Comparison of ENCODE assay signal across 8 cellular contexts in the genomic region with DNA sequence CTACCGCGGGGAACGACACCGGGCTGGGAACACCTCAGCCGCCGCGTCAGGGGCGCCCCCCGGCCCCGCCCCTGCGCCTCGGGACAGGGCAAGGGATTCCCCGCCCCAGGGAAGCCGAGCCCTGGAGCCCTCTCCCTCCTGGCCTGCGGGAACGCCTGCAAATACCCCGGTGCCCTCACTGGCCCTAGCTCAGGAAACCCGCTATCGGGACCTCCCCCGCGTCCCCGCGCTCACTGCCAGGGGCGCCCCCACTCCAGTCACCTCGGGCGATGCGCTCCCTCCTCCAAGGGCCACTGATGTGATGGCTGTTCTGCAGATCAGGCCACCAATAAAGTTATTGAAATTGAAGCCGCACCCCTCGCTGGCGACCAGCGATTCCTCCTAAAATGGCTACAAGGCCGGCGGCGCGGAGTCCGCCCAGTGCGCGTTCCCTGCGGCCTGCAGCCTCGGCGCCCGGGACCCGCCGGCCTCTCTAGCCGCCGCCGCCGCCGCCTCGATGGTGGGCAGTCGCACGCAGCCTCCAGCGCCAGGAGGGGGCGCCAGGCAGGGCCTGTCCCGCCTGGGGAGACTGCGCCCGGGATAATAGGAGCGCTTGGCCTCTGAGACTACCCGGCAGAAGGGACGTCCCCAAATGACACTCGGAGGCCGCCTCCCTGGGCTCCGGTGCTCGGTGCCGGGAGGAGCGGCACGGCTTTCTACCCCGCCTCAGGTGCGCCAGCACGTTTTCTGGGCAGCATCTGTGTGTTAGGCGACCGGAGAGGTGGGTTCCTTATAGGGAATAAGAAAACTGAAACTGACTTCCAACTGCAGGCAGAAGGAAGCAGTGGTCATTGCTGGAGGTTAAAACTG. TPM values are rescaled to one million over a fixed set of nuclear protein-coding genes. Genes with fewer than 3 reads are reported as not detected.
DNase-seq lines count a peak whose midpoint lies in the region; ATAC-seq, FAIRE-seq and TF ChIP-seq lines count a peak whose summit lies in the region.

A gene with protein sequence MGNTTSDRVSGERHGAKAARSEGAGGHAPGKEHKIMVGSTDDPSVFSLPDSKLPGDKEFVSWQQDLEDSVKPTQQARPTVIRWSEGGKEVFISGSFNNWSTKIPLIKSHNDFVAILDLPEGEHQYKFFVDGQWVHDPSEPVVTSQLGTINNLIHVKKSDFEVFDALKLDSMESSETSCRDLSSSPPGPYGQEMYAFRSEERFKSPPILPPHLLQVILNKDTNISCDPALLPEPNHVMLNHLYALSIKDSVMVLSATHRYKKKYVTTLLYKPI (minus strand): TSS at position 303 of the 849 bp plus-strand sequence. CDS start 326 bp downstream, outside the sequence.

- peak; percentile 84 for ATAC-seq in GM19351 (IDR thresholded peaks at IDR 0.05; ENCODE audit: unreplicated experiment)
- peak; percentile 85 for ATAC-seq in HG03520 (IDR thresholded peaks at IDR 0.05; ENCODE audit: unreplicated experiment)
- ATAC-seq in HepG2, result peak; percentile 93

- in situ Hi-C loops in HepG2 (cut with HindIII; ENCODE audit: extremely low pct_ligation_motif_present, low pct_unique_long_range_greater_than_20kb), result loop anchor here (5.0 kb wide), 1 partner anchor 70 kb away; a partner anchor contains a TSS

- peak within 1 kb of the TSS; percentile 87 for H3K4me3 Mint-ChIP-seq in dendritic cell treated with granulocyte-macrophage colony-stimulating factor and Interleukin-4, amounts not matched to agents 40 ng/mL and 50 ng/mL, for 4 days

- peak in 1 of 2 experiments; percentile 35; a peak in 1 of 4 replicates for TF ChIP-seq EP300 in HepG2 (IDR thresholded peaks at IDR 0.05; ENCODE audit: low read depth in 2 of 2, low read length in 2 of 2)
- TF ChIP-seq EP300 in HepG2 (CRISPR knock-in tag; IDR thresholded peaks at IDR 0.05; ENCODE audit: borderline replicate concordance), result peak; percentile 34; the same call in 1 of the 2 replicates

- H3K4me2 ChIP-seq in HepG2 (ENCODE audit: low read depth, low read length), result peak within 1 kb of the TSS; percentile 90

- H3K27ac Mint-ChIP-seq in dendritic cell treated with granulocyte-macrophage colony-stimulating factor and Interleukin-4, amounts not matched to agents 40 ng/mL and 50 ng/mL, for 4 days, result peak within 1 kb of the TSS; percentile 96

- peak; percentile 92 for TF ChIP-seq CTCF in HepG2 (CRISPR knock-in tag; IDR thresholded peaks at IDR 0.05)

- no peaks in the 10 kb centered on the region for H3K9me3 Mint-ChIP-seq in dendritic cell treated with granulocyte-macrophage colony-stimulating factor and Interleukin-4, amounts not matched to agents 40 ng/mL and 50 ng/mL, for 4 days

- H3K36me3 Mint-ChIP-seq in dendritic cell treated with granulocyte-macrophage colony-stimulating factor and Interleukin-4, amounts not matched to agents 40 ng/mL and 50 ng/mL, for 4 days (ENCODE audit: low read depth), result peaks cover 28% of the 10 kb centered on the region

- H3K4me3 ChIP-seq in HepG2 (replicated peaks in 1 of 3; ENCODE audit: insufficient read depth in 1 of 3, low read depth in 2 of 3, low read length in 3 of 3), result peak within 1 kb of the TSS; percentile 85 to 99 (median 99)

- peak within 1 kb of the TSS; percentile 94 for H3K9ac ChIP-seq in HepG2 (ENCODE audit: insufficient read depth, low read depth, low read length)

- H3K27ac ChIP-seq in HepG2 (ENCODE audit: extremely low read length, insufficient read depth, low read length), result peak within 1 kb of the TSS; percentile 89

- peaks cover 74% of the 10 kb centered on the region for H3K79me2 ChIP-seq in HepG2 (ENCODE audit: insufficient read depth, low read length)

- TF ChIP-seq RAD21 in HepG2 (CRISPR knock-in tag; IDR thresholded peaks at IDR 0.05), result peak; percentile 99

- H3K36me3 ChIP-seq in HepG2 (replicated peaks in 1 of 2; ENCODE audit: control insufficient read depth in 1 of 2, insufficient read depth in 2 of 2, low read length in 2 of 2), result peaks cover 0 to 8% of the 10 kb centered on the region in 2 experiments; a peak in 3 of 5 replicates

- 0% methylated on average over 12 of the region's 72 CpGs for WGBS in HepG2 (ENCODE audit: low lambda C conversion rate)

- FAIRE-seq in HepG2 (lab: Jason Lieb, UNC), result no peak

- no TSS peak for BruUV-seq in HepG2 (replicated peaks; lab: Mats Ljungman, UMichigan)

- CTCF ChIA-PET in HepG2 (lab: Yijun Ruan, JAX; ENCODE audit: low intra/inter-chr PET ratio, low total read pairs), result interaction anchor here (0.9 to 3.4 kb wide), 3 partner anchors 35 to 70 kb away, joined by 3 to 141 read pairs (median 3); a partner anchor contains a TSS

- H3K4me1 Mint-ChIP-seq in dendritic cell treated with granulocyte-macrophage colony-stimulating factor and Interleukin-4, amounts not matched to agents 40 ng/mL and 50 ng/mL, for 4 days (ENCODE audit: low read depth), result peaks cover 34% of the 10 kb centered on the region

- intact Hi-C loops in dendritic cell treated with granulocyte-macrophage colony-stimulating factor and Interleukin-4, amounts not matched to agents 40 ng/mL and 50 ng/mL, for 4 days (cut with micrococcal nuclease), result loop anchor here (1.0 kb wide), 2 partner anchors 53 to 70 kb away; a partner anchor contains a TSS
- intact Hi-C loops in HepG2 (cut with micrococcal nuclease; ENCODE audit: unreplicated experiment), result loop anchor here (1.0 to 2.0 kb wide), 2 partner anchors 42 to 70 kb away; a partner anchor contains a TSS

- DNase-seq in CD1c-positive myeloid dendritic cell (ENCODE audit: extremely low spot score), result peak; percentile 96
- peak; percentile 99 to 100 for DNase-seq in NCI-H526 (lab: John Stamatoyannopoulos, UW)
- DNase-seq in activated CD4-positive, alpha-beta T cell treated with anti-CD3 and anti-CD28 coated beads, Interleukin-2, amount 50 U/mL, for 24 hours (ENCODE audit: low read depth in 1 of 2, low spot score in 1 of 2), result peak; percentile 77 to 85
- peak; percentile 91 for DNase-seq in HepG2 (ENCODE audit: low spot score)
- peak; percentile 87 to 91 for DNase-seq in stimulated activated CD4-positive, alpha-beta T cell treated with anti-CD3 and anti-CD28 coated beads, Interleukin-2, amount 100 ng/mL, for 48 hours

- no peaks in the 10 kb centered on the region for H3K9me3 ChIP-seq in HepG2 (ENCODE audit: low read length)

- no peaks in the 10 kb centered on the region for H3K27me3 Mint-ChIP-seq in dendritic cell treated with granulocyte-macrophage colony-stimulating factor and Interleukin-4, amounts not matched to agents 40 ng/mL and 50 ng/mL, for 4 days

- POLR2A ChIA-PET in HepG2 (lab: Yijun Ruan, JAX), result interaction anchor here (0.6 to 5.8 kb wide), 20 partner anchors 10 to 101 kb away, joined by 3 to 82 read pairs (median 4); a partner anchor contains a TSS

- peaks cover 8% of the 10 kb centered on the region; the same call in 1 of the 2 replicates for H4K20me1 ChIP-seq in HepG2 (ENCODE audit: insufficient read depth, low read length)

- H3K4me1 ChIP-seq in HepG2 (ENCODE audit: insufficient read depth, low read length), result peaks cover 40% of the 10 kb centered on the region

- H2AFZ ChIP-seq in HepG2 (ENCODE audit: low read length), result no peak within 1 kb of the TSS

- peak in 1 of 2 experiments; percentile 59; a peak in 3 of 4 replicates for TF ChIP-seq POLR2A in HepG2 (IDR thresholded peaks at IDR 0.05; ENCODE audit: insufficient read depth in 1 of 2, low read depth in 2 of 2, low read length in 2 of 2)

- H3K27me3 ChIP-seq in HepG2 (ENCODE audit: control insufficient read depth in 1 of 2, insufficient read depth in 2 of 2, low read length in 2 of 2), result peaks cover 0 to 4% of the 10 kb centered on the region in 2 experiments; a peak in 1 of 5 replicates

TF ChIP-seq in HepG2, 621 proteins besides CTCF, POLR2A, EP300 and RAD21 (continues in another document):
- TF ChIP-seq, protein P1, sequence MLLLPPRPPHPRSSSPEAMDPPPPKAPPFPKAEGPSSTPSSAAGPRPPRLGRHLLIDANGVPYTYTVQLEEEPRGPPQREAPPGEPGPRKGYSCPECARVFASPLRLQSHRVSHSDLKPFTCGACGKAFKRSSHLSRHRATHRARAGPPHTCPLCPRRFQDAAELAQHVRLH (CRISPR knock-in tag; IDR thresholded peaks at IDR 0.05; ENCODE audit: borderline replicate concordance, low read depth), result peak; percentile 34; the same call in 1 of the 2 replicates
- peak; percentile 52 for TF ChIP-seq TBL1XR1 (IDR thresholded peaks at IDR 0.05; ENCODE audit: borderline replicate concordance, low read length, partially characterized antibody)
- TF ChIP-seq, protein P2, sequence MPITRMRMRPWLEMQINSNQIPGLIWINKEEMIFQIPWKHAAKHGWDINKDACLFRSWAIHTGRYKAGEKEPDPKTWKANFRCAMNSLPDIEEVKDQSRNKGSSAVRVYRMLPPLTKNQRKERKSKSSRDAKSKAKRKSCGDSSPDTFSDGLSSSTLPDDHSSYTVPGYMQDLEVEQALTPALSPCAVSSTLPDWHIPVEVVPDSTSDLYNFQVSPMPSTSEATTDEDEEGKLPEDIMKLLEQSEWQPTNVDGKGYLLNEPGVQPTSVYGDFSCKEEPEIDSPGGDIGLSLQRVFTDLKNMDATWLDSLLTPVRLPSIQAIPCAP (CRISPR knock-in tag; IDR thresholded peaks at IDR 0.05; ENCODE audit: low read depth), result no peak

RNA-seq across cellular contexts. Expression of the gene that starts here (rescaled TPM):
- total RNA-seq in HepG2 (2016; rRNA removed; fragmentation: Illumina TruSeq; extraction: Trizol), result 43.3 and 44.0 TPM in 2 replicates
- 5.9 and 6.7 TPM in 2 replicates for total RNA-seq in HepG2 (2016; cell fraction: cytosol; rRNA removed; fragmentation: Illumina TruSeq; extraction: Trizol; ENCODE audit: low read depth)
- total RNA-seq in HepG2 (2016; cell fraction: insoluble cytoplasmic fraction; rRNA removed; fragmentation: Illumina TruSeq; extraction: Trizol), result 40.9 and 45.3 TPM in 2 replicates
- total RNA-seq in HepG2 (2016; cell fraction: membrane; rRNA removed; fragmentation: Illumina TruSeq; extraction: Trizol), result 23.1 and 25.7 TPM in 2 replicates
- 86.1 and 92.6 TPM in 2 replicates for total RNA-seq in HepG2 (2016; cell fraction: nucleus; rRNA removed; fragmentation: Illumina TruSeq; extraction: Trizol)
- polyA plus RNA-seq in HepG2 (2011; rRNA removed), result 97.3 and 118 TPM in 2 replicates
- 34.7 and 49.1 TPM in 2 replicates for polyA plus RNA-seq in HepG2 (2011; cell fraction: cytosol; rRNA removed)
- polyA plus RNA-seq in HepG2 (2011; cell fraction: nucleus; rRNA removed), result 185 and 187 TPM in 2 replicates
- polyA plus RNA-seq in HepG2 (2012), result 51.4 and 62.8 TPM in 2 replicates
- polyA plus RNA-seq in HepG2 (2016; cell fraction: cytosol; fragmentation: Illumina TruSeq; extraction: Trizol; ENCODE audit: low read depth), result 5.5 and 5.6 TPM in 2 replicates
- 32.6 and 34.9 TPM in 2 replicates for polyA plus RNA-seq in HepG2 (2016; cell fraction: insoluble cytoplasmic fraction; fragmentation: Illumina TruSeq; extraction: Trizol; ENCODE audit: low read depth)
- polyA plus RNA-seq in HepG2 (2016; cell fraction: membrane; fragmentation: Illumina TruSeq; extraction: Trizol; ENCODE audit: low read depth), result 15.9 and 16.3 TPM in 2 replicates
- polyA plus RNA-seq in HepG2 (2016; cell fraction: nucleus; fragmentation: Illumina TruSeq; extraction: Trizol; ENCODE audit: insufficient read depth, low read depth), result 108 and 114 TPM in 2 replicates
- 16.7 and 59.0 TPM in 2 replicates for polyA minus RNA-seq in HepG2 (2011; rRNA and poly(A)+ RNA removed; ENCODE audit: low replicate concordance)
- polyA minus RNA-seq in HepG2 (2011; cell fraction: cytosol; rRNA and poly(A)+ RNA removed), result 29.4 and 33.7 TPM in 2 replicates
- 158 and 185 TPM in 2 replicates for polyA minus RNA-seq in HepG2 (2011; cell fraction: nucleus; rRNA and poly(A)+ RNA removed)

Comparison
In these comparisons a context has a peak if more than half of its experiments do, and no peak if none do; other contexts are left out.
1. Peak in every context shown above with its lines: DNase-seq, ATAC-seq, H3K4me3 ChIP-seq and H3K27ac ChIP-seq.